In the genomic region with DNA sequence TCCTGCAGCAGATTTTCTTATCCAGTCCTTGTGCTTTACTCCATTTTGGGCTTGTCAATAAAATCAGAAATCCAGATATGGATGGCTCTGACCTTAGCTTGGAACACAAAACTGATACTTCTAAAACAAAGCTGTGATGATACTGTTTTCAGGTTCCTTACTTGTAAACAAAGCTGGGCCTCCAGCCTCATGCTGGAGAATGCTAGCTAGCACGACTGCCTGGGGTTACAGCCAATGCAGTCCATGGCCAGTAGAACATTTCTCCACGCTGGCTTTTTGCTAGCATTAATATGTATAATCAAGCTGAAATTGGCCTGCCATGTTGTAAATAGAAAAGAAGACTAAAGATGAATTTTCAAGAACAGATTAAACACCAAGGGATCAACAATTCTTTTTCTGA, we compare ENCODE assay signal across 2 cellular contexts.
TF ChIP-seq lines count a peak whose summit lies in the region.

No MANE protein-coding gene starts in this region.

TF ChIP-seq in HCT116, 20 proteins besides CTCF, POLR2A, EP300 and RAD21 (continued from another document):
- no peak for TF ChIP-seq FOSL1 (IDR thresholded peaks at IDR 0.05; ENCODE audit: low read depth)
- no peak for TF ChIP-seq ZBTB33 (IDR thresholded peaks at IDR 0.05; ENCODE audit: extremely low read depth, insufficient replicate concordance, low read length)
- no peak for TF ChIP-seq REST (IDR thresholded peaks at IDR 0.05; ENCODE audit: low read depth)
- TF ChIP-seq SRF (IDR thresholded peaks at IDR 0.05; ENCODE audit: low read depth): no peak

TF ChIP-seq in SK-N-SH treated with all-trans-retinoic acid at 6 μM for 48 hours, 23 proteins besides CTCF, POLR2A, EP300 and RAD21 (continued from another document):
- TF ChIP-seq GLIS3 (CRISPR knock-in tag; IDR thresholded peaks at IDR 0.05) (no peak), ZFP30 (CRISPR knock-in tag; IDR thresholded peaks at IDR 0.05) (no peak), CREB5 (CRISPR knock-in tag; IDR thresholded peaks at IDR 0.05; ENCODE audit: low read depth) (no peak), TOX (CRISPR knock-in tag; IDR thresholded peaks at IDR 0.05; ENCODE audit: borderline replicate concordance) (no peak), ESRRG (CRISPR knock-in tag; IDR thresholded peaks at IDR 0.05) (no peak), ZNF565 (CRISPR knock-in tag; conservative IDR thresholded peaks at IDR 0.05; ENCODE audit: low read depth) (no peak), BACH2 (CRISPR knock-in tag; IDR thresholded peaks at IDR 0.05; ENCODE audit: borderline replicate concordance) (no peak), RARB (CRISPR knock-in tag; IDR thresholded peaks at IDR 0.05) (no peak), PATZ1 (CRISPR knock-in tag; IDR thresholded peaks at IDR 0.05; ENCODE audit: borderline replicate concordance) (no peak), CSDC2 (CRISPR knock-in tag; IDR thresholded peaks at IDR 0.05) (no peak), ZNF70 (CRISPR knock-in tag; IDR thresholded peaks at IDR 0.05) (no peak), ARNTL (CRISPR knock-in tag; IDR thresholded peaks at IDR 0.05; ENCODE audit: borderline replicate concordance, low read depth) (no peak)
TF ChIP-seq in SK-N-SH treated with all-trans-retinoic acid at 6 μM for 48 hours: peak in this region for 0.
